In the genomic region with DNA sequence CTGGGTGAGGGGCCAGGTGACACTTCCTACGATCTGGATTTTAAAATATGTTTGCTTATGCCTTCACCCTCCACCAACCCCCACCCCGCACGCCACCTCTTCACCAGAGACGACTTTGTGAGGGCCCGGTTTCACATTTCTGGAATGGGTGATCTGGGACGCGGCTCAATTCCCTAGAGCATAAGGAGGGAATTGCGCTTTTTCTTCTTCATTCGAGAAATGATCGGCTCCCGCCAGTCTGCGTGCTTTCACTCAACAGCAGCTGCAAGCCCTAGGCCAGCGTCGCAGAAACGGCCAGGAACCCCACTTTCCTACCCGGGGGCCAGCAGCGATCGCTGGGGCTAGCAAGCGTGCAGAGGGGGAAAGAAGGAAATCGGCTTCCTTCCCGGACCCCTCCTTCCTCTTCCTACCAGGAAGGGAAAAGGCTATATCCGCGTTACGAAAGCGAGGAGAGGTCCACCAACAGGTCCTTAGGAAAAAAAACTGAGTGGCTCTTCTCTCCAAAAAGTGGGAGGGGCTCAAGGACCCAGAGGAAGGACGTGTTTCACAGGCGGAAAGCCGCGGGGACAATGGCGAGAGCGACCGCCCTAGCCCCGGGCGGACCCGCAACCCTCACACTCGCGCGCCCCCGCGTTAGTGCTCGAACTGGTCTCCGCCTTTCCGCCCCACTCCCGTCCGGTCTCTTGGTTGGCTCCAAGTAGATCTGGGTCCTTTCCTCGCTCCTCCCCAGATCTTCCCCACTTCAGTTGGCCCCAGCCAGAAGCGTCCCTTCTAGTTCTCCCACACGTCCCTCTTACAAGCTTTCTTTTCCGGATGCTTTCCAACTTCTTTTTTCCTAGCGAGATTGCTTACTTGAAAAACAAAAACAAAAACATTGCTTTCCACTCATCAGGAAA, we compare ENCODE assay signal across 8 cellular contexts. TPM values are rescaled to one million over a fixed set of nuclear protein-coding genes. Genes with fewer than 3 reads are reported as not detected.
DNase-seq lines count a peak whose midpoint lies in the region; ATAC-seq, FAIRE-seq and TF ChIP-seq lines count a peak whose summit lies in the region.

No MANE protein-coding gene starts in this region.

- peaks cover 0 to 16% of the 10 kb centered on the region in 2 donors for H3K27me3 ChIP-seq in small intestine (ENCODE audit: control insufficient read depth in 2 of 2, insufficient read depth in 2 of 2, low read length in 2 of 2)

- no peak for FAIRE-seq in small intestine (lab: Jason Lieb, UNC)

- H3K4me3 ChIP-seq in small intestine (ENCODE audit: low read depth in 1 of 2, low read length in 2 of 2) = peak overlapping the region; percentile 18 to 37

- H3K9me3 ChIP-seq in small intestine (ENCODE audit: control insufficient read depth, low read depth) = no peaks in the 10 kb centered on the region

- peak overlapping the region; percentile 25 to 88 for H3K27ac ChIP-seq in small intestine (ENCODE audit: low read depth in 1 of 2, low read length in 1 of 2)

- DNase-seq in NCI-H2227 (lab: John Stamatoyannopoulos, UW; ENCODE audit: unreplicated experiment) (peak; percentile 42), NCI-H2227 treated with DMSO at 0.1 percent for 48 hours (lab: John Stamatoyannopoulos, UW) (no peak), cortex of kidney (lab: John Stamatoyannopoulos, UW) (peak; percentile 22), kidney glomerular epithelial cell (lab: John Stamatoyannopoulos, UW) (peak; percentile 75), small intestine (peak; percentile 9)

- WGBS in small intestine, 3 donors = 0 to 3% (median 1%) methylated on average over 47 to 50 of the region's 50 CpGs

- no peaks in the 10 kb centered on the region for H3K4me1 ChIP-seq in small intestine (ENCODE audit: control insufficient read depth in 2 of 2, insufficient read depth in 1 of 2, low read depth in 1 of 2, low read length in 1 of 2)

- no peaks in the 10 kb centered on the region for H3K36me3 ChIP-seq in small intestine (ENCODE audit: control insufficient read depth in 2 of 2, insufficient read depth in 2 of 2, low read length in 2 of 2)

- ATAC-seq in HG03432 (IDR thresholded peaks at IDR 0.05; ENCODE audit: unreplicated experiment) (no peak), GM19463 (IDR thresholded peaks at IDR 0.05; ENCODE audit: unreplicated experiment) (no peak)

TF ChIP-seq in PFSK-1, 5 proteins besides CTCF, POLR2A, EP300 and RAD21:
- TF ChIP-seq, protein P1, sequence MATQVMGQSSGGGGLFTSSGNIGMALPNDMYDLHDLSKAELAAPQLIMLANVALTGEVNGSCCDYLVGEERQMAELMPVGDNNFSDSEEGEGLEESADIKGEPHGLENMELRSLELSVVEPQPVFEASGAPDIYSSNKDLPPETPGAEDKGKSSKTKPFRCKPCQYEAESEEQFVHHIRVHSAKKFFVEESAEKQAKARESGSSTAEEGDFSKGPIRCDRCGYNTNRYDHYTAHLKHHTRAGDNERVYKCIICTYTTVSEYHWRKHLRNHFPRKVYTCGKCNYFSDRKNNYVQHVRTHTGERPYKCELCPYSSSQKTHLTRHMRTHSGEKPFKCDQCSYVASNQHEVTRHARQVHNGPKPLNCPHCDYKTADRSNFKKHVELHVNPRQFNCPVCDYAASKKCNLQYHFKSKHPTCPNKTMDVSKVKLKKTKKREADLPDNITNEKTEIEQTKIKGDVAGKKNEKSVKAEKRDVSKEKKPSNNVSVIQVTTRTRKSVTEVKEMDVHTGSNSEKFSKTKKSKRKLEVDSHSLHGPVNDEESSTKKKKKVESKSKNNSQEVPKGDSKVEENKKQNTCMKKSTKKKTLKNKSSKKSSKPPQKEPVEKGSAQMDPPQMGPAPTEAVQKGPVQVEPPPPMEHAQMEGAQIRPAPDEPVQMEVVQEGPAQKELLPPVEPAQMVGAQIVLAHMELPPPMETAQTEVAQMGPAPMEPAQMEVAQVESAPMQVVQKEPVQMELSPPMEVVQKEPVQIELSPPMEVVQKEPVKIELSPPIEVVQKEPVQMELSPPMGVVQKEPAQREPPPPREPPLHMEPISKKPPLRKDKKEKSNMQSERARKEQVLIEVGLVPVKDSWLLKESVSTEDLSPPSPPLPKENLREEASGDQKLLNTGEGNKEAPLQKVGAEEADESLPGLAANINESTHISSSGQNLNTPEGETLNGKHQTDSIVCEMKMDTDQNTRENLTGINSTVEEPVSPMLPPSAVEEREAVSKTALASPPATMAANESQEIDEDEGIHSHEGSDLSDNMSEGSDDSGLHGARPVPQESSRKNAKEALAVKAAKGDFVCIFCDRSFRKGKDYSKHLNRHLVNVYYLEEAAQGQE (IDR thresholded peaks at IDR 0.05; ENCODE audit: insufficient read depth in 1 of 2, low read depth in 2 of 2, low read length in 2 of 2) = 0 out of 4 replicates have a peak, but pooled peaks of 1 of the 2 experiments have one; percentile 11
- TF ChIP-seq FOXP2 (optimal IDR thresholded peaks at IDR 0.05; ENCODE audit: borderline replicate concordance, extremely low read depth, extremely low read length, insufficient read depth) (no peak), POLR2AphosphoS5 (IDR thresholded peaks at IDR 0.05; ENCODE audit: low read depth, low read length) (peak; percentile 41; the same call in 1 of the 2 replicates)

RNA-seq across cellular contexts. Expression of gene ADAMTS1, which starts 1.1 kb away (rescaled TPM):
- 44.0 TPM for polyA plus RNA-seq in PFSK-1 (2012; ENCODE audit: insufficient read length, low read depth)
- 10 to 100 TPM in 1 of 3 donors, 1 to 10 TPM in 1, under 1 TPM in 1; 0.89 to 94.8 (median 4.1) TPM for polyA plus RNA-seq in small intestine
